ENCODE assay signal across 9 cellular contexts in the genomic region with DNA sequence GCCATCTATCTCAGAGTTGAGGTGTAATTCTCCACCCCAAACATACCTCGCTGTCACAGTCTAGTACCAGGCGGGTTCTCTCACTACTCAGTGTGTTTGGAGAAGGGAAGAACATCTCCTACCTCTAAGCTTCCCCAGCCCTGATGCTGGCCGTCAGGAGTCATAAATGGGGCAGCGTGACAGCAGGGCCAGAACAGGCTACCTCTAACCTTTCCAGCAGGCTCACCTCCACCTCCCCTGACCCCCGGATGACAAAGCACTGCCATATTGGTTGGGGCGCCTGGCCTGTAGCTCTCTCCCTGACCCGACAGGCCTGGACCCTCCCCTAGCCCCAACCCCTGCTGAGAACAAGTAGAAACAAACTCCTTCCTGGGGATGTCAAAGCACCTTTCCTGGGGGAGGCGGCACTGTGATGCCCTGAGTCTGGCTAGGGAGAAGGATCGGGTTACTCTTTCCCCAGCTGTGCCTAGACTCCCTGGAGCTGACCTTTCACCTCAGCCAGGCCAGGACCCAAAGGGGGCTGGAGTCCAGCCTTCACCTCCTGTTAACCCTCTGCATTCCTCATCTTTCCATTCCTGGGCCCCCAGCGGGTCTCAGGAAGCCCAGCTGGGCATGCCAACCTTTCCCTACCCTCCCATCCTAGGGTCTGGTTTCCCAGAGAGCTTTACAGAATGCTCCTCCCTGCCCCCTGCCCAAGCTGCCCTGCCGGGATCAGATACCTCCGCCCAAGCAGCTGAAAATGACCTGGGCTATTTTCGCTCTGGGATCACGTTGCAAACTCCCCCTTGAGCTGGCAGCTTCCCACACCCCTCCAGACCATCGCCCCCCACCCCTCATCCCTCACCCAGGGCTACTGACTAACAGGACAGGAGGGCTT. TPM values are rescaled to one million over a fixed set of nuclear protein-coding genes. Genes with fewer than 3 reads are reported as not detected.
A peak's percentile ranks its signal among the peaks of the same experiment; 100 is the strongest.
DNase-seq lines count a peak whose midpoint lies in the region; ATAC-seq, FAIRE-seq and TF ChIP-seq lines count a peak whose summit lies in the region.
"Had no signal": no experiment of that assay in that cellular context is flagged by ENCODE, and none has a peak within 500 bp of the region (broad histone marks: within the 10 kb centered on the region; RNA-seq: fewer than 3 reads in every experiment).

No MANE protein-coding gene starts in this region.

- H3K36me3 ChIP-seq in HUES64 (ENCODE audit: insufficient read depth, low read length) (no peaks in the 10 kb centered on the region; the same call in 1 of the 2 replicates), K562 (ENCODE audit: control insufficient read depth, insufficient read depth, low read length) (peaks cover 17% of the 10 kb centered on the region; the same call in 2 of the 3 replicates), kidney (ENCODE audit: control insufficient read depth in 1 of 2, insufficient read depth in 2 of 2, low read length in 2 of 2) (no peaks in the 10 kb centered on the region), stomach smooth muscle (ENCODE audit: control insufficient read depth in 2 of 2, insufficient read depth in 2 of 2, low read length in 2 of 2) (peaks cover 0 to 2% of the 10 kb centered on the region in 2 donors)

- peak overlapping the region; percentile 89 for H3K27ac ChIP-seq in HUES64 (ENCODE audit: low read depth, low read length)
- peak overlapping the region; percentile 47 for H3K27ac ChIP-seq in K562 (ENCODE audit: extremely low read depth, low read depth, low read length)
- peak overlapping the region; percentile 82 to 86 for H3K27ac ChIP-seq in kidney (ENCODE audit: low read depth in 2 of 2, low read length in 2 of 2)
- peak overlapping the region; percentile 94 for H3K27ac ChIP-seq in stomach smooth muscle (ENCODE audit: low read length)

- H4K20me1 ChIP-seq in K562 (replicated peaks; ENCODE audit: control insufficient read depth, insufficient read depth, low read length), result peaks cover 37% of the 10 kb centered on the region

- FAIRE-seq in K562 (lab: Jason Lieb, UNC), result peak; percentile 32
- no peak for FAIRE-seq in kidney (lab: Jason Lieb, UNC)
- FAIRE-seq in GM12892 (lab: Jason Lieb, UNC), result no peak
- FAIRE-seq: colon had no signal

- H3K4me3 ChIP-seq in HUES64 (ENCODE audit: low read length), result peak overlapping the region; percentile 24; the same call in 1 of the 2 replicates
- no peak overlapping the region for H3K4me3 ChIP-seq in K562
- no peak overlapping the region for H3K4me3 ChIP-seq in kidney (ENCODE audit: low read length in 2 of 2)
- no peak overlapping the region for H3K4me3 ChIP-seq in stomach smooth muscle (ENCODE audit: low read length in 2 of 2)

- H3K4me1 ChIP-seq in HUES64 (ENCODE audit: insufficient read depth, low read length) (peaks cover 85% of the 10 kb centered on the region), K562 (replicated peaks in 1 of 2; ENCODE audit: control insufficient read depth in 2 of 2, insufficient read depth in 2 of 2, low read length in 2 of 2) (peaks cover 70 to 95% of the 10 kb centered on the region in 2 experiments), kidney (ENCODE audit: control insufficient read depth in 1 of 2, insufficient read depth in 1 of 2, low read depth in 1 of 2, low read length in 2 of 2) (peaks cover 56 to 73% of the 10 kb centered on the region in 2 donors), stomach smooth muscle (ENCODE audit: control insufficient read depth, insufficient read depth, low read length) (peaks cover 100% of the 10 kb centered on the region)

- in situ Hi-C loops in K562 (cut with MboI), result no loop called here
- in situ Hi-C loops in KBM-7 (cut with MboI; ENCODE audit: low pct_unique_long_range_greater_than_20kb, low sequenced_read_pairs), result no loop called here

- peak overlapping the region; percentile 37 for H3K4me2 ChIP-seq in K562 (ENCODE audit: insufficient read depth, low read length)

- CTCF ChIA-PET in K562 (lab: Yijun Ruan, JAX; ENCODE audit: low intra/inter-chr PET ratio), result interaction anchor here (0.7 to 1.8 kb wide), 2 partner anchors 36 to 266 kb away, joined by 3 to 6 read pairs; no protein-coding TSS in a partner anchor

- no peak for TF ChIP-seq RAD21 in K562 (CRISPR knock-in tag; conservative IDR thresholded peaks at IDR 0.05 in 1 of 2, IDR thresholded peaks at IDR 0.05 in 1 of 2)

- H3K9me3 ChIP-seq in HUES64 (ENCODE audit: insufficient read depth, low read depth, low read length), result no peaks in the 10 kb centered on the region
- no peaks in the 10 kb centered on the region for H3K9me3 ChIP-seq in K562 (replicated peaks; ENCODE audit: control insufficient read depth, insufficient read depth, low read depth, low read length)
- no peaks in the 10 kb centered on the region for H3K9me3 ChIP-seq in kidney (ENCODE audit: control insufficient read depth in 1 of 2, low read length in 2 of 2)
- H3K9me3 ChIP-seq in stomach smooth muscle (ENCODE audit: control insufficient read depth in 2 of 2, low read length in 2 of 2), result no peaks in the 10 kb centered on the region

- H3K79me2 ChIP-seq in K562 (ENCODE audit: control insufficient read depth, insufficient read depth, low read length), result peaks cover 78% of the 10 kb centered on the region

- no peak for TF ChIP-seq EP300 in K562 (IDR thresholded peaks at IDR 0.05; ENCODE audit: low read length)

- TF ChIP-seq POLR2A in K562 (conservative IDR thresholded peaks at IDR 0.05), result no peak
- no peak for TF ChIP-seq POLR2A in GM12892 (IDR thresholded peaks at IDR 0.05; ENCODE audit: low read depth, low read length)

- POLR2A ChIA-PET in K562 (lab: Yijun Ruan, JAX), result interaction anchor here (0.6 to 4.8 kb wide), 7 partner anchors 12 to 114 kb away, joined by 3 to 29 read pairs (median 3); partner anchors contain the start of gene AHDC1

- TF ChIP-seq CTCF in K562 (IDR thresholded peaks at IDR 0.05 in 2 of 3, conservative IDR thresholded peaks at IDR 0.05 in 1 of 3; ENCODE audit: insufficient read depth in 2 of 3, low read depth in 1 of 3, low read length in 3 of 3) (no peak), kidney (IDR thresholded peaks at IDR 0.05; ENCODE audit: borderline replicate concordance, extremely low read depth, insufficient read depth) (no peak)

- H3K9me1 ChIP-seq in K562 (ENCODE audit: control insufficient read depth, insufficient read depth, low read length), result peaks cover 7% of the 10 kb centered on the region

- DNase-seq in K562 (ENCODE audit: extremely low read depth in 1 of 4, low spot score in 3 of 4) (peak; percentile 55 to 71 (median 56)), kidney (no peak), KBM-7 (no peak), GM12892 (ENCODE audit: insufficient read length) (no peak)
- DNase-seq: NCI-H146 had no signal

- WGBS in HUES64, result 21% methylated on average over 15 of the region's 15 CpGs
- 35% methylated on average over 15 of the region's 15 CpGs for WGBS in K562 (ENCODE audit: insufficient coverage, low coverage, missing lambda C conversion rate)

- H3K27me3 ChIP-seq in HUES64 (ENCODE audit: insufficient read depth, low read length) (no peaks in the 10 kb centered on the region), K562 (ENCODE audit: control insufficient read depth in 2 of 2, insufficient read depth in 2 of 2, low read length in 2 of 2) (no peaks in the 10 kb centered on the region), stomach smooth muscle (ENCODE audit: control insufficient read depth in 1 of 2, insufficient read depth in 2 of 2, low read length in 2 of 2) (no peaks in the 10 kb centered on the region)

- intact Hi-C loops in K562 (cut with micrococcal nuclease) (no loop called here), kidney (cut with DNase I) (no loop called here)

- ATAC-seq in K562, result no peak
- no peak for ATAC-seq in GM21390 (IDR thresholded peaks at IDR 0.05; ENCODE audit: unreplicated experiment)

- H3K9ac ChIP-seq in HUES64 (ENCODE audit: low read depth, low read length) (peak overlapping the region; percentile 57; the same call in 1 of the 2 replicates), K562 (ENCODE audit: insufficient read depth in 1 of 2, low read depth in 2 of 2, low read length in 2 of 2) (peak overlapping the region in 1 of 2 experiments; percentile 88; a peak in 2 of 4 replicates), kidney (ENCODE audit: low read length in 2 of 2) (no peak overlapping the region), stomach smooth muscle (ENCODE audit: low read length in 2 of 2) (peak overlapping the region; percentile 21 to 35)

- H2AFZ ChIP-seq in K562 (ENCODE audit: low read depth, low read length), result no peak overlapping the region

- BruUV-seq in K562 (replicated peaks; lab: Mats Ljungman, UMichigan), result no TSS peak

TF ChIP-seq in K562, 482 proteins besides CTCF, POLR2A, EP300 and RAD21 (continues in another document):
- TF ChIP-seq TBL1XR1 (IDR thresholded peaks at IDR 0.05; ENCODE audit: low read length in 2 of 2) (no peak), GTF2F1 (IDR thresholded peaks at IDR 0.05; ENCODE audit: low read depth, low read length) (no peak), NR2C1 (IDR thresholded peaks at IDR 0.05) (peak; percentile 86), NR2C1 (tag; IDR thresholded peaks at IDR 0.05) (peak; percentile 82), RBM15 (IDR thresholded peaks at IDR 0.05; ENCODE audit: insufficient read depth, low read length) (no peak)

RNA-seq across cellular contexts. Expression of gene AHDC1, which starts 34.2 kb away (rescaled TPM):
- polyA plus RNA-seq in HUES64 (2013, experiment 1 of 2), result 23.6 TPM
- 29.1 TPM for polyA plus RNA-seq in HUES64 (2013, experiment 2 of 2)
- 62.5 and 101 TPM in 2 replicates for total RNA-seq in K562 (2011; cell fraction: chromatin; rRNA removed; ENCODE audit: low replicate concordance)
- 36.7 and 38.9 TPM in 2 replicates for total RNA-seq in K562 (2011; cell fraction: nucleolus; rRNA removed)
- 49.2 and 72.8 TPM in 2 replicates for total RNA-seq in K562 (2011; cell fraction: nucleoplasm; rRNA removed)
- total RNA-seq in K562 (2014; rRNA removed) (7.9 and 12.5 TPM in 2 replicates), K562 (2014; rRNA removed; fragmentation: Illumina TruSeq; extraction: Trizol) (3.6 and 4.6 TPM in 2 replicates), K562 (2015; rRNA removed; fragmentation: Illumina TruSeq; extraction: Trizol) (4.7 and 4.8 TPM in 2 replicates), K562 (2021) (36.4 and 37.8 TPM in 2 replicates), kidney (48.2 TPM)
- polyA plus RNA-seq in K562 (2011; rRNA removed) (3.1 and 4.2 TPM in 2 replicates), K562 (2014; fragmentation: Illumina TruSeq; extraction: Trizol) (5.4 and 9.5 TPM in 2 replicates), K562 (2014; fragmentation: Nextera tagmentation; extraction: Ambion mirVana) (under 1 TPM; 0.21 to 0.59 TPM), K562 (2014; rRNA removed) (8.5 and 9.0 TPM in 2 replicates), kidney (ENCODE audit: insufficient read depth, low read depth, low replicate concordance) (8.5 TPM)
- polyA plus RNA-seq in K562 (2011; cell fraction: cytosol; rRNA removed), result 2.3 and 3.9 TPM in 2 replicates
- polyA plus RNA-seq in K562 (2011; cell fraction: nucleus; rRNA removed), result 13.3 and 21.8 TPM in 2 replicates
- 13.7 and 18.2 TPM in 2 replicates for polyA plus RNA-seq in K562 (2012)
- polyA minus RNA-seq in K562 (2011; rRNA and poly(A)+ RNA removed), result 3.7 and 9.1 TPM in 2 replicates
- polyA minus RNA-seq in K562 (2011; cell fraction: cytosol; rRNA and poly(A)+ RNA removed), result 12.2 and 15.2 TPM in 2 replicates
- 10.6 and 11.6 TPM in 2 replicates for polyA minus RNA-seq in K562 (2011; cell fraction: nucleus; rRNA and poly(A)+ RNA removed)
- 2.8 TPM for polyA plus RNA-seq in GM12892 (2012; ENCODE audit: missing spikeins)

Comparison
In these comparisons a context has a peak if more than half of its experiments do, and no peak if none do; other contexts are left out.
1. H3K9ac ChIP-seq: peak in HUES64 (single experiment) and stomach smooth muscle (2 of 2); none in kidney (0 of 2).
2. DNase-seq: peak in K562 (4 of 4); none in kidney (single experiment), KBM-7 (single experiment) and GM12892 (single experiment).
3. Peak in every context shown above with its lines, with median percentiles within 50 percentile points of each other: H3K27ac ChIP-seq.